ENCODE assay signal across 8 cellular contexts in genomic region chr12:12725956-12726542, GRCh38. TPM values are rescaled to one million over a fixed set of nuclear protein-coding genes. Genes with fewer than 3 reads are reported as not detected.
DNase-seq lines count a peak whose midpoint lies in the region; ATAC-seq and TF ChIP-seq lines count a peak whose summit lies in the region.

No MANE protein-coding gene starts in this region.

- H3K27ac ChIP-seq in AG04450 (ENCODE audit: low read depth, low read length) (peak overlapping the region; percentile 88), mammary epithelial cell (ENCODE audit: insufficient read depth, low read depth, low read length) (peak overlapping the region; percentile 94)

- TF ChIP-seq CTCF in AG04450 (IDR thresholded peaks at IDR 0.05; ENCODE audit: low read depth, low read length) = no peak
- TF ChIP-seq CTCF in mammary epithelial cell (conservative IDR thresholded peaks at IDR 0.05 in 1 of 2, IDR thresholded peaks at IDR 0.05 in 1 of 2; ENCODE audit: extremely low read depth in 1 of 2, insufficient read depth in 1 of 2, low read depth in 1 of 2, low read length in 2 of 2) = no peak
- TF ChIP-seq CTCF in mucosa of descending colon (IDR thresholded peaks at IDR 0.05) = no peak

- peaks cover 22% of the 10 kb centered on the region for H3K4me1 ChIP-seq in mammary epithelial cell (ENCODE audit: insufficient read depth, low read length)
- peaks cover 20% of the 10 kb centered on the region for H3K4me1 ChIP-seq in mucosa of descending colon (ENCODE audit: low read depth)

- dilution Hi-C loops in mammary epithelial cell (cut with HindIII; ENCODE audit: low sequenced_read_pairs) = no loop called here

- peaks cover 61% of the 10 kb centered on the region for H3K79me2 ChIP-seq in mammary epithelial cell (ENCODE audit: insufficient read depth, low read length)

- no peaks in the 10 kb centered on the region for H3K27me3 ChIP-seq in AG04450 (ENCODE audit: control insufficient read depth, insufficient read depth, low read length)
- no peaks in the 10 kb centered on the region for H3K27me3 ChIP-seq in mammary epithelial cell (ENCODE audit: insufficient read depth, low read length)

- no peaks in the 10 kb centered on the region for H3K9me3 ChIP-seq in AG04450 (ENCODE audit: control insufficient read depth, insufficient read depth, low read length)
- no peaks in the 10 kb centered on the region for H3K9me3 ChIP-seq in mammary epithelial cell (replicated peaks; ENCODE audit: insufficient read depth, low read length)
- H3K9me3 ChIP-seq in mucosa of descending colon = no peaks in the 10 kb centered on the region

- peak overlapping the region; percentile 93 for H2AFZ ChIP-seq in mammary epithelial cell (ENCODE audit: low read depth, low read length)

- H3K4me2 ChIP-seq in mammary epithelial cell (ENCODE audit: insufficient read depth, low read depth, low read length) = peak overlapping the region; percentile 83

- in situ Hi-C loops in mammary epithelial cell (cut with MboI; ENCODE audit: low sequenced_read_pairs in 2 of 2) = no loop called here

- H4K20me1 ChIP-seq in mammary epithelial cell (ENCODE audit: insufficient read depth, low read length) = no peaks in the 10 kb centered on the region

- H3K36me3 ChIP-seq in mammary epithelial cell (ENCODE audit: insufficient read depth, low read length) = no peaks in the 10 kb centered on the region
- no peaks in the 10 kb centered on the region for H3K36me3 ChIP-seq in mucosa of descending colon (ENCODE audit: low read depth)

- CTCF ChIA-PET in AG04450 (lab: Charles Lee) (interaction anchor here (0.7 to 2.7 kb wide), 4 partner anchors 11 to 686 kb away, joined by 3 to 34 read pairs (median 10); no protein-coding TSS in a partner anchor), mammary epithelial cell (lab: Charles Lee; ENCODE audit: low non-redundant PET) (no interaction called here)

- peak overlapping the region; percentile 85 for H3K9ac ChIP-seq in mammary epithelial cell (ENCODE audit: insufficient read depth, low read length)

- no peak for DNase-seq in AG04450 (ENCODE audit: low read depth, low spot score)
- DNase-seq in HT-29 (ENCODE audit: low spot score) = peak; percentile 49
- DNase-seq in mammary epithelial cell = no peak
- DNase-seq in mucosa of descending colon = no peak
- no peak for DNase-seq in A172 (ENCODE audit: low spot score)
- DNase-seq in stimulated activated CD4-positive, alpha-beta T cell treated with anti-CD3 and anti-CD28 coated beads, Interleukin-4, amount 100 ng/mL, for 24 hours = no peak
- no peak for DNase-seq in KG1 (lab: John Stamatoyannopoulos, UW)

- BruUV-seq in mammary epithelial cell (replicated peaks; lab: Mats Ljungman, UMichigan) = no TSS peak

- POLR2A ChIA-PET in AG04450 (lab: Yijun Ruan, JAX) = interaction anchor here (0.6 to 4.9 kb wide), 8 partner anchors 10 to 434 kb away, joined by 3 to 54 read pairs (median 6); partner anchors contain the start of gene CDKN1B

- ATAC-seq in mucosa of descending colon = no peak
- no peak for ATAC-seq in HG03045 (IDR thresholded peaks at IDR 0.05; ENCODE audit: unreplicated experiment)

- H3K4me3 ChIP-seq in AG04450 (ENCODE audit: low read depth, low read length) = peak overlapping the region; percentile 86
- H3K4me3 ChIP-seq in mammary epithelial cell (replicated peaks in 1 of 3; ENCODE audit: insufficient read depth in 1 of 3, low read depth in 2 of 3, low read length in 3 of 3) = peak overlapping the region; percentile 86 to 95 (median 93)
- peak overlapping the region; percentile 63 for H3K4me3 ChIP-seq in mucosa of descending colon

- WGBS in mammary epithelial cell (ENCODE audit: low coverage, missing lambda C conversion rate) = 3% methylated on average over 19 of the region's 26 CpGs

- intact Hi-C loops in mammary epithelial cell (cut with micrococcal nuclease) = loop anchor here (1.0 to 5.0 kb wide), 3 partner anchors 9 to 251 kb away; partner anchors contain the start of gene CDKN1B
- intact Hi-C loops in mucosa of descending colon (cut with DNase I, micrococcal nuclease) = no loop called here

RNA-seq across cellular contexts. Expression of gene CDKN1B, which starts 8.9 kb away (rescaled TPM):
- polyA plus RNA-seq in AG04450 (2011; rRNA removed) = 17.9 and 23.1 TPM in 2 replicates
- 16.0 and 16.6 TPM in 2 replicates for polyA minus RNA-seq in AG04450 (2011; rRNA and poly(A)+ RNA removed)
- 52.9 and 67.7 TPM in 2 replicates for total RNA-seq in HT-29 (2014; rRNA removed; shearing (Covaris generic))
- total RNA-seq in mammary epithelial cell = 10 to 100 TPM; 13.3 to 23.0 TPM
- polyA plus RNA-seq in mammary epithelial cell = 4.7 TPM
- 9.5 TPM for polyA minus RNA-seq in mammary epithelial cell
- 10 to 100 TPM; 46.7 to 71.1 (median 53.0) TPM for total RNA-seq in mucosa of descending colon
- 18.1 and 20.0 TPM in 2 replicates for total RNA-seq in A172 (2014; rRNA removed; shearing (Covaris generic))

RNA-seq across cellular contexts. Expression of gene GPR19, which starts 30.1 kb away (rescaled TPM):
- polyA plus RNA-seq in AG04450 (2011; rRNA removed) = 0.09 and 0.16 TPM in 2 replicates
- polyA minus RNA-seq in AG04450 (2011; rRNA and poly(A)+ RNA removed) = not detected in 2 replicates
- total RNA-seq in HT-29 (2014; rRNA removed; shearing (Covaris generic)) = 0.25 and 1.0 TPM in 2 replicates
- total RNA-seq in mammary epithelial cell = 1 to 10 TPM in 1 of 2 donors, not detected in 1; 1.7 TPM
- polyA plus RNA-seq in mammary epithelial cell = 0.74 TPM
- polyA minus RNA-seq in mammary epithelial cell = not detected
- total RNA-seq in mucosa of descending colon = under 1 TPM; 0.52 to 0.89 (median 0.82) TPM
- 0.57 and 0.84 TPM in 2 replicates for total RNA-seq in A172 (2014; rRNA removed; shearing (Covaris generic))

RNA-seq across cellular contexts. Expression of gene APOLD1, which starts 59.4 kb away (rescaled TPM):
- polyA plus RNA-seq in AG04450 (2011; rRNA removed) (2.2 and 2.6 TPM in 2 replicates), mammary epithelial cell (0.49 TPM)
- polyA minus RNA-seq in AG04450 (2011; rRNA and poly(A)+ RNA removed) = 1.7 and 2.4 TPM in 2 replicates
- 2.1 and 2.4 TPM in 2 replicates for total RNA-seq in HT-29 (2014; rRNA removed; shearing (Covaris generic))
- total RNA-seq in mammary epithelial cell (1 to 10 TPM in 1 of 2 donors, under 1 TPM in 1; 0.99 to 2.7 TPM), mucosa of descending colon (10 to 100 TPM in 1 of 3 donors, 1 to 10 TPM in 1, under 1 TPM in 1; 0.93 to 12.9 (median 5.0) TPM)
- polyA minus RNA-seq in mammary epithelial cell = 0.21 TPM
- 3.3 and 3.5 TPM in 2 replicates for total RNA-seq in A172 (2014; rRNA removed; shearing (Covaris generic))
